In the genomic region with DNA sequence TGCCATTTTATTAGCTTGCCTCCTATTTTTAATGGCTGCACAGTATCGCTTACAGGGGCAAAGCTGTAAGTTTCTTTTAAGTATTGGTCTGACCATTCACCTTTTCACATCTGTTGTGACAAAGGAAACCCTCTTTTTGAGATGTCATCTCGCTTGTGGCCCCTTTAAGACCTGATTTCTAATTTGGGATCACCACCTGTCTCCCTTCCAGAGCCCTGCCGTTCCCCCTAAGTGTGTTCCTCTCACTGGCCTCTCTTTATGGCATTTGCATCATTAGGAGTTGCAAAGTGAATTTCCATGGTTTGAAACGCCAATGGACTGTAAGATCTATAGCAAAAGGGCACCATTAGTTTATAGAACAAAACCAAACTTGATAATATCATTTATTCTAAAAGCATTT, we compare ENCODE assay signal across 1 cellular context.
TF ChIP-seq lines count a peak whose summit lies in the region.

No MANE protein-coding gene starts in this region.

TF ChIP-seq in HepG2, 621 proteins besides CTCF, POLR2A, EP300 and RAD21:
- TF ChIP-seq YEATS2 (CRISPR knock-in tag; IDR thresholded peaks at IDR 0.05; ENCODE audit: borderline replicate concordance): no peak
- TF ChIP-seq, protein P1, sequence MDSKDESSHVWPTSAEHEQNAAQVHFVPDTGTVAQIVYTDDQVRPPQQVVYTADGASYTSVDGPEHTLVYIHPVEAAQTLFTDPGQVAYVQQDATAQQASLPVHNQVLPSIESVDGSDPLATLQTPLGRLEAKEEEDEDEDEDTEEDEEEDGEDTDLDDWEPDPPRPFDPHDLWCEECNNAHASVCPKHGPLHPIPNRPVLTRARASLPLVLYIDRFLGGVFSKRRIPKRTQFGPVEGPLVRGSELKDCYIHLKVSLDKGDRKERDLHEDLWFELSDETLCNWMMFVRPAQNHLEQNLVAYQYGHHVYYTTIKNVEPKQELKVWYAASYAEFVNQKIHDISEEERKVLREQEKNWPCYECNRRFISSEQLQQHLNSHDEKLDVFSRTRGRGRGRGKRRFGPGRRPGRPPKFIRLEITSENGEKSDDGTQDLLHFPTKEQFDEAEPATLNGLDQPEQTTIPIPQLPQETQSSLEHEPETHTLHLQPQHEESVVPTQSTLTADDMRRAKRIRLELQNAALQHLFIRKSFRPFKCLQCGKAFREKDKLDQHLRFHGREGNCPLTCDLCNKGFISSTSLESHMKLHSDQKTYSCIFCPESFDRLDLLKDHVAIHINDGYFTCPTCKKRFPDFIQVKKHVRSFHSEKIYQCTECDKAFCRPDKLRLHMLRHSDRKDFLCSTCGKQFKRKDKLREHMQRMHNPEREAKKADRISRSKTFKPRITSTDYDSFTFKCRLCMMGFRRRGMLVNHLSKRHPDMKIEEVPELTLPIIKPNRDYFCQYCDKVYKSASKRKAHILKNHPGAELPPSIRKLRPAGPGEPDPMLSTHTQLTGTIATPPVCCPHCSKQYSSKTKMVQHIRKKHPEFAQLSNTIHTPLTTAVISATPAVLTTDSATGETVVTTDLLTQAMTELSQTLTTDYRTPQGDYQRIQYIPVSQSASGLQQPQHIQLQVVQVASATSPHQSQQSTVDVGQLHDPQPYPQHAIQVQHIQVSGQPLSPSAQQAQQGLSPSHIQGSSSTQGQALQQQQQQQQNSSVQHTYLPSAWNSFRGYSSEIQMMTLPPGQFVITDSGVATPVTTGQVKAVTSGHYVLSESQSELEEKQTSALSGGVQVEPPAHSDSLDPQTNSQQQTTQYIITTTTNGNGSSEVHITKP (CRISPR knock-in tag; IDR thresholded peaks at IDR 0.05; ENCODE audit: low read depth): no peak
- no peak for TF ChIP-seq POGZ (CRISPR knock-in tag; IDR thresholded peaks at IDR 0.05)
